Comparison of ENCODE assay signal across 22 cellular contexts in the genomic region with DNA sequence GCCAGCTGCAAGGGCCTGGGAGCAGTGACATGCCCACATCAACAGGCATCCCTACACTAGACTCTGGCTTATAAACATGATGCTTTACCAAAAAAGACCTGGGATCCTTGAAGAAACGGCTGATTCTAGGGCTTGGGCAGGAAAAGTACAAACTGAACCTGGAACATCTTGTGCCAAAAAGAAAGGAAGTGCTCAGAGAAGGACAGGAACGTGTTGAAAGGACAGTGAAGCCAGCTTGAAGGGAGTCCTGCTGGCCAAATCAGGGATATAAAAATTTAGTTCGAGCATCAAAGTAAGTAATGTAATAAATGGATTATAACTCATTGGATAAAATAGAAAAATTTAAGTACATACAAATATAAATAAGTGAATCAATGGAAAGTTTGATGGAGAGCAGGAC. TPM values are rescaled to one million over a fixed set of nuclear protein-coding genes. Genes with fewer than 3 reads are reported as not detected.
A peak's percentile ranks its signal among the peaks of the same experiment; 100 is the strongest.
DNase-seq lines count a peak whose midpoint lies in the region; ATAC-seq and TF ChIP-seq lines count a peak whose summit lies in the region.
"Had no signal": no experiment of that assay in that cellular context is flagged by ENCODE, and none has a peak within 500 bp of the region (broad histone marks: within the 10 kb centered on the region; RNA-seq: fewer than 3 reads in every experiment).

No MANE protein-coding gene starts in this region.

- intact Hi-C loops in IMR-90 (cut with micrococcal nuclease): loop anchor here (5.0 kb wide), 1 partner anchor 550 kb away; no protein-coding TSS in a partner anchor
- intact Hi-C loops in mammary epithelial cell (cut with micrococcal nuclease): loop anchor here (5.0 kb wide), 3 partner anchors 65 to 305 kb away; no protein-coding TSS in a partner anchor

- H3K36me3 ChIP-seq in IMR-90 (ENCODE audit: control insufficient read depth, insufficient read depth, low read length) (no peaks in the 10 kb centered on the region), mammary epithelial cell (ENCODE audit: insufficient read depth, low read length) (no peaks in the 10 kb centered on the region), gastroesophageal sphincter (no peaks in the 10 kb centered on the region), thoracic aorta (no peaks in the 10 kb centered on the region)
- H3K36me3 ChIP-seq: ovary had no signal

- peak overlapping the region; percentile 62 for H3K23ac ChIP-seq in IMR-90 (ENCODE audit: low read depth, low read length)

- H4K5ac ChIP-seq in IMR-90 (ENCODE audit: low read depth, low read length): peak overlapping the region; percentile 29; the same call in 1 of the 2 replicates

- H3K79me2 ChIP-seq in mammary epithelial cell (ENCODE audit: insufficient read depth, low read length): no peaks in the 10 kb centered on the region

- BruUV-seq in IMR-90 (replicated peaks; lab: Mats Ljungman, UMichigan) (no TSS peak), mammary epithelial cell (replicated peaks; lab: Mats Ljungman, UMichigan) (no TSS peak)

- H3K4me2 ChIP-seq in IMR-90 (ENCODE audit: low read depth, low read length): peak overlapping the region; percentile 12; the same call in 1 of the 2 replicates
- no peak overlapping the region for H3K4me2 ChIP-seq in mammary epithelial cell (ENCODE audit: insufficient read depth, low read depth, low read length)

- peak overlapping the region in 1 of 2 experiments; percentile 66; a peak in 1 of 4 replicates for H4K8ac ChIP-seq in IMR-90 (ENCODE audit: low read depth in 2 of 2, low read length in 2 of 2)

- WGBS in IMR-90 (ENCODE audit: extremely low coverage in 2 of 2, insufficient read length in 1 of 2), 2 experiments: 0% methylated on average over 1 of the region's 3 CpGs; no CpG with 5 or more reads in 1 of the 2 experiments
- 51% methylated on average over 3 of the region's 3 CpGs for WGBS in mammary epithelial cell (ENCODE audit: low coverage, missing lambda C conversion rate)
- WGBS in gastroesophageal sphincter (ENCODE audit: low coverage in 1 of 2), 2 donors: 33 to 53% methylated on average over 3 of the region's 3 CpGs

- peak overlapping the region; percentile 45; the same call in 1 of the 2 replicates for H2AK5ac ChIP-seq in IMR-90 (ENCODE audit: low read depth, low read length)

- CTCF ChIA-PET in IMR-90 (lab: Yijun Ruan, JAX) (interaction anchor here (0.5 kb wide), 1 partner anchor 1231 kb away, joined by 3 read pairs; no protein-coding TSS in a partner anchor), mammary epithelial cell (lab: Charles Lee; ENCODE audit: low non-redundant PET) (no interaction called here)

- no peaks in the 10 kb centered on the region for H3K79me1 ChIP-seq in IMR-90 (ENCODE audit: low read depth in 1 of 2, low read length in 2 of 2)

- H3K4me1 ChIP-seq in IMR-90 (ENCODE audit: control insufficient read depth, insufficient read depth, low read length) (peaks cover 8% of the 10 kb centered on the region), mammary epithelial cell (ENCODE audit: insufficient read depth, low read length) (peaks cover 14% of the 10 kb centered on the region), gastroesophageal sphincter (peaks cover 0 to 30% (median 11%) of the 10 kb centered on the region in 3 donors), thoracic aorta (ENCODE audit: control insufficient read depth in 1 of 2, low read depth in 2 of 2) (peaks cover 5 to 16% of the 10 kb centered on the region in 2 donors)

- dilution Hi-C loops in IMR-90 (cut with HindIII; ENCODE audit: low sequenced_read_pairs, unreplicated experiment): no loop called here
- dilution Hi-C loops in mammary epithelial cell (cut with HindIII; ENCODE audit: low sequenced_read_pairs): no loop called here

- in situ Hi-C loops in IMR-90 (cut with MboI; ENCODE audit: low sequenced_read_pairs): loop anchor here (5.0 kb wide), 1 partner anchor 190 kb away; no protein-coding TSS in a partner anchor
- in situ Hi-C loops in mammary epithelial cell (cut with MboI; ENCODE audit: low sequenced_read_pairs in 2 of 2): loop anchor here (5.0 kb wide), 2 partner anchors 185 to 195 kb away; no protein-coding TSS in a partner anchor

- peak overlapping the region; percentile 80 for H3K14ac ChIP-seq in IMR-90 (replicated peaks; ENCODE audit: low read depth, low read length)

- 0 out of 3 replicates have a peak overlapping the region, but pooled peaks have one; percentile 15 for H2BK15ac ChIP-seq in IMR-90 (ENCODE audit: low read depth, low read length)

- TF ChIP-seq CTCF in IMR-90 (conservative IDR thresholded peaks at IDR 0.05; ENCODE audit: low read depth, low read length) (peak; percentile 5; the same call in 1 of the 2 replicates), mammary epithelial cell (conservative IDR thresholded peaks at IDR 0.05 in 1 of 2, IDR thresholded peaks at IDR 0.05 in 1 of 2; ENCODE audit: extremely low read depth in 1 of 2, insufficient read depth in 1 of 2, low read depth in 1 of 2, low read length in 2 of 2) (peak; percentile 11 to 18), gastroesophageal sphincter (IDR thresholded peaks at IDR 0.05) (peak; percentile 8 to 47 (median 32)), thoracic aorta (IDR thresholded peaks at IDR 0.05) (peak; percentile 24)

- H2AK9ac ChIP-seq in IMR-90 (replicated peaks; ENCODE audit: low read depth, low read length, poor library complexity): peak overlapping the region; percentile 51

- no peak for TF ChIP-seq RAD21 in IMR-90 (IDR thresholded peaks at IDR 0.05; ENCODE audit: low read length)

- peak overlapping the region; percentile 56 for H4K91ac ChIP-seq in IMR-90 (ENCODE audit: insufficient read depth, low read depth, low read length)

- no peak for TF ChIP-seq POLR2A in IMR-90 (IDR thresholded peaks at IDR 0.05; ENCODE audit: low read depth, low read length)
- no peak for TF ChIP-seq POLR2A in gastroesophageal sphincter (IDR thresholded peaks at IDR 0.05)

- H3K9me3 ChIP-seq in IMR-90 (ENCODE audit: control insufficient read depth, insufficient read depth, low read length) (no peaks in the 10 kb centered on the region), mammary epithelial cell (replicated peaks; ENCODE audit: insufficient read depth, low read length) (no peaks in the 10 kb centered on the region), gastroesophageal sphincter (no peaks in the 10 kb centered on the region), thoracic aorta (no peaks in the 10 kb centered on the region)
- H3K9me3 ChIP-seq: ovary had no signal

- H3K56ac ChIP-seq in IMR-90 (ENCODE audit: extremely low read depth, insufficient read depth, low read length): no peak overlapping the region

- DNase-seq in IMR-90 (no peak), mammary epithelial cell (no peak), thoracic aorta (ENCODE audit: low spot score) (no peak), NCI-H187 treated with DMSO at 0.1 percent for 48 hours (lab: John Stamatoyannopoulos, UW) (no peak), SIG-M5 treated with dmso at 0.1 percent for 504 hours (lab: John Stamatoyannopoulos, UW; ENCODE audit: unreplicated experiment) (no peak), NCI-H69 (lab: John Stamatoyannopoulos, UW) (no peak)
- DNase-seq: activated naive CD4-positive, alpha-beta T cell treated with anti-CD3 and anti-CD28 coated beads, Interleukin-2, amount 10 ng/mL, durations not matched to agents 7 days and 5 days; activated T-cell treated with anti-CD3 and anti-CD28 coated beads, Interleukin-2, amount 50 U/mL, for 24 hours; CD4-positive, alpha-beta T cell; cerebellar nuclear complex; effector CD4-positive, alpha-beta T cell; glutamatergic neuron; KG1; naive B cell; NCI-H187; ovary; stimulated activated CD4-positive, alpha-beta T cell treated with anti-CD3 and anti-CD28 coated beads, Interleukin-15, amount 100 ng/mL, for 24 hours had no signal

- H3K4me3 ChIP-seq in IMR-90 (ENCODE audit: insufficient read depth, low read depth, low read length) (no peak overlapping the region), mammary epithelial cell (replicated peaks in 1 of 3; ENCODE audit: insufficient read depth in 1 of 3, low read depth in 2 of 3, low read length in 3 of 3) (no peak overlapping the region), gastroesophageal sphincter (no peak overlapping the region), thoracic aorta (no peak overlapping the region)
- H3K4me3 ChIP-seq: ovary had no signal

- ATAC-seq in IMR-90 (ENCODE audit: low read depth): no peak
- peak; percentile 57 for ATAC-seq in gastroesophageal sphincter
- no peak for ATAC-seq in thoracic aorta (ENCODE audit: insufficient number of reproducible peaks, low FRiP score, low read depth)
- ATAC-seq in GM21381 (IDR thresholded peaks at IDR 0.05; ENCODE audit: unreplicated experiment): no peak
- ATAC-seq: esophagus mucosa, HCT116, sciatic nerve had no signal

- peak overlapping the region; percentile 50 for H2BK120ac ChIP-seq in IMR-90 (ENCODE audit: low read depth, low read length)

- peak overlapping the region; percentile 60; the same call in 1 of the 2 replicates for H3K4ac ChIP-seq in IMR-90 (ENCODE audit: low read depth, low read length)

- H3K27me3 ChIP-seq in IMR-90 (ENCODE audit: control insufficient read depth, insufficient read depth, low read length) (no peaks in the 10 kb centered on the region), mammary epithelial cell (ENCODE audit: insufficient read depth, low read length) (no peaks in the 10 kb centered on the region), gastroesophageal sphincter (no peaks in the 10 kb centered on the region), thoracic aorta (replicated peaks; ENCODE audit: insufficient read depth) (no peaks in the 10 kb centered on the region)
- H3K27me3 ChIP-seq: ovary had no signal

- H3K9ac ChIP-seq in IMR-90 (ENCODE audit: low read depth, low read length): no peak overlapping the region
- H3K9ac ChIP-seq in mammary epithelial cell (ENCODE audit: insufficient read depth, low read length): no peak overlapping the region

- TF ChIP-seq EP300 in gastroesophageal sphincter (IDR thresholded peaks at IDR 0.05): no peak

- H3K18ac ChIP-seq in IMR-90 (ENCODE audit: low read depth, low read length): no peak overlapping the region; the same call in 1 of the 2 replicates

- peak overlapping the region; percentile 78 for H2BK20ac ChIP-seq in IMR-90 (ENCODE audit: low read depth, low read length)

- H3K27ac ChIP-seq in IMR-90 (ENCODE audit: insufficient read depth, low read length) (no peak overlapping the region), mammary epithelial cell (ENCODE audit: insufficient read depth, low read depth, low read length) (no peak overlapping the region), gastroesophageal sphincter (peak overlapping the region in 3 of 4 donors; percentile 30 to 55 (median 41)), thoracic aorta (no peak overlapping the region)
- H3K27ac ChIP-seq: ovary had no signal

- peaks cover 11% of the 10 kb centered on the region for H3K9me1 ChIP-seq in IMR-90 (ENCODE audit: insufficient read depth, low read length)

- H2AFZ ChIP-seq in IMR-90 (replicated peaks; ENCODE audit: low read length, poor library complexity) (peak overlapping the region; percentile 84), mammary epithelial cell (ENCODE audit: low read depth, low read length) (peak overlapping the region; percentile 84)

- H2BK5ac ChIP-seq in IMR-90 (ENCODE audit: low read depth, low read length, poor library complexity, severe bottlenecking): no peak overlapping the region

- POLR2A ChIA-PET in IMR-90 (lab: Charles Lee; ENCODE audit: unreplicated experiment): no interaction called here

- no peaks in the 10 kb centered on the region for H4K20me1 ChIP-seq in IMR-90 (ENCODE audit: insufficient read depth, low read length)
- H4K20me1 ChIP-seq in mammary epithelial cell (ENCODE audit: insufficient read depth, low read length): no peaks in the 10 kb centered on the region

RNA-seq across cellular contexts. Expression of a gene that starts 58.1 kb away (rescaled TPM):
- total RNA-seq in IMR-90 (2012; rRNA removed) (40.9 and 43.9 TPM in 2 replicates), mammary epithelial cell (100 to 1,000 TPM in 1 of 2 donors, 10 to 100 TPM in 1; 48.2 to 137 TPM), gastroesophageal sphincter (10 to 100 TPM; 13.6 to 23.4 (median 18.6) TPM), thoracic aorta (10 to 100 TPM; 17.6 to 52.6 TPM)
- polyA plus RNA-seq in IMR-90 (2012; rRNA removed) (54.9 and 62.2 TPM in 2 replicates), mammary epithelial cell (107 TPM)
- 20.6 and 38.1 TPM in 2 replicates for polyA plus RNA-seq in IMR-90 (2012; cell fraction: cytosol; rRNA removed)
- polyA plus RNA-seq in IMR-90 (2012; cell fraction: nucleus; rRNA removed; ENCODE audit: low replicate concordance): 5.9 and 36.0 TPM in 2 replicates
- polyA minus RNA-seq in mammary epithelial cell: 97.8 TPM

Comparison
In these comparisons a context has a peak if more than half of its experiments do, and no peak if none do; other contexts are left out.
1. H3K27ac ChIP-seq: peak in gastroesophageal sphincter (3 of 4); none in IMR-90 (single experiment), mammary epithelial cell (single experiment) and thoracic aorta (0 of 2).
2. Peak in every context shown above with its lines, with median percentiles within 50 percentile points of each other: CTCF ChIP-seq.